Comparison of ENCODE assay signal across 18 cellular contexts in genomic region chr9:125360621-125361020, GRCh38.
"Had no signal": no experiment of that assay in that cellular context is flagged by ENCODE, and none has a peak within 500 bp of the region (broad histone marks: within the 10 kb centered on the region; RNA-seq: fewer than 3 reads in every experiment).

No MANE protein-coding gene starts in this region.

- H3K4me3 Mint-ChIP-seq: activated naive CD8-positive, alpha-beta T cell treated with anti-CD3 and anti-CD28 coated beads, Interleukin-2, amount 50 U/mL, for 24 hours; mesothelial cell of epicardium; naive thymus-derived CD8-positive, alpha-beta T cell; neural progenitor cell had no signal

- H3K9me3 Mint-ChIP-seq: activated naive CD8-positive, alpha-beta T cell treated with anti-CD3 and anti-CD28 coated beads, Interleukin-2, amount 50 U/mL, for 24 hours; activated T-helper 2 cell treated with anti-CD3 and anti-CD28 coated beads, Interferon-gamma antibody, Interleukin-2, Interleukin-4, amounts not matched to agents 10 μg/mL and 5 μg/mL and 100 μg/mL, durations not matched to agents 14 hours and 24 hours and 36 hours; mesothelial cell of epicardium; naive thymus-derived CD8-positive, alpha-beta T cell; neural progenitor cell had no signal

- H3K27ac Mint-ChIP-seq: activated naive CD8-positive, alpha-beta T cell treated with anti-CD3 and anti-CD28 coated beads, Interleukin-2, amount 50 U/mL, for 24 hours; activated T-helper 2 cell treated with anti-CD3 and anti-CD28 coated beads, Interferon-gamma antibody, Interleukin-2, Interleukin-4, amounts not matched to agents 10 μg/mL and 5 μg/mL and 100 μg/mL, durations not matched to agents 14 hours and 24 hours and 36 hours; mesothelial cell of epicardium; neural progenitor cell had no signal

- H3K27me3 Mint-ChIP-seq: activated naive CD8-positive, alpha-beta T cell treated with anti-CD3 and anti-CD28 coated beads, Interleukin-2, amount 50 U/mL, for 24 hours; naive thymus-derived CD8-positive, alpha-beta T cell had no signal

- DNase-seq: activated CD4-positive, alpha-beta T cell treated with anti-CD3 and anti-CD28 coated beads, Interleukin-2, amount 50 U/mL, for 48 hours; activated CD4-positive, CD25-positive, alpha-beta regulatory T cell treated with anti-CD3 and anti-CD28 coated beads, Interleukin-2, amount 50 U/mL, for 72 hours; activated naive CD4-positive, alpha-beta T cell; activated naive CD8-positive, alpha-beta T cell treated with anti-CD3 and anti-CD28 coated beads, Interleukin-2, amount 50 U/mL, for 24 hours; cerebellar nuclear complex; cortex of kidney; heart left ventricle; left ventricle myocardium superior; mammary epithelial cell; naive thymus-derived CD8-positive, alpha-beta T cell; sigmoid colon; stimulated activated CD4-positive, alpha-beta T cell treated with anti-CD3 and anti-CD28 coated beads, Interleukin-15, amount 100 ng/mL, for 24 hours; stimulated activated naive CD4-positive, alpha-beta T cell; upper lobe of right lung; WERI-Rb-1 had no signal

- ATAC-seq: activated naive CD8-positive, alpha-beta T cell treated with anti-CD3 and anti-CD28 coated beads, Interleukin-2, amount 50 U/mL, for 24 hours; heart left ventricle; left ventricle myocardium superior; naive thymus-derived CD8-positive, alpha-beta T cell; upper lobe of right lung had no signal

- H3K4me1 Mint-ChIP-seq: mesothelial cell of epicardium, neural progenitor cell had no signal
